ENCODE assay signal across 2 cellular contexts in genomic region chr18:48908916-48909315, GRCh38.
TF ChIP-seq lines count a peak whose summit lies in the region.

No MANE protein-coding gene starts in this region.

TF ChIP-seq in HEK293, 187 proteins besides CTCF, POLR2A, EP300 and RAD21 (continued from another document):
- TF ChIP-seq ZNF513 (tag by site-specific recombination; IDR thresholded peaks at IDR 0.05) (peak; percentile 97), ZNF26 (tag by site-specific recombination; IDR thresholded peaks at IDR 0.05) (no peak), ZNF391 (tag by site-specific recombination; IDR thresholded peaks at IDR 0.05; ENCODE audit: borderline replicate concordance, low read depth) (no peak), ZNF366 (tag by site-specific recombination; conservative IDR thresholded peaks at IDR 0.05) (peak; percentile 30; the same call in 1 of the 2 replicates), EGR2 (tag by site-specific recombination; IDR thresholded peaks at IDR 0.05; ENCODE audit: low read depth) (peak; percentile 64; the same call in 1 of the 2 replicates), ZFHX2 (tag by site-specific recombination; conservative IDR thresholded peaks at IDR 0.05) (peak; percentile 27; the same call in 1 of the 2 replicates)
TF ChIP-seq in HEK293: peak in this region for 4.

TF ChIP-seq in H1, 55 proteins besides CTCF, POLR2A, EP300 and RAD21 (continued from another document):
- TF ChIP-seq SP1 (IDR thresholded peaks at IDR 0.05; ENCODE audit: low read depth, low read length): no peak
- TF ChIP-seq SUZ12 (IDR thresholded peaks at IDR 0.05; ENCODE audit: low read length): no peak
- TF ChIP-seq BACH1 (IDR thresholded peaks at IDR 0.05; ENCODE audit: low read length): no peak
- TF ChIP-seq CBX5 (IDR thresholded peaks at IDR 0.05; ENCODE audit: low read depth, low read length): no peak
- no peak for TF ChIP-seq NANOG (IDR thresholded peaks at IDR 0.05; ENCODE audit: insufficient read depth, low read depth, low read length, poor library complexity, severe bottlenecking)
- no peak for TF ChIP-seq HDAC6 (IDR thresholded peaks at IDR 0.05; ENCODE audit: low read depth, low read length)
- no peak for TF ChIP-seq ATF2 (IDR thresholded peaks at IDR 0.05; ENCODE audit: low read length)
- TF ChIP-seq SRF (IDR thresholded peaks at IDR 0.05; ENCODE audit: low read depth, low read length): no peak
- no peak for TF ChIP-seq JUN (IDR thresholded peaks at IDR 0.05; ENCODE audit: low read depth, low read length)
- TF ChIP-seq KDM4A (IDR thresholded peaks at IDR 0.05; ENCODE audit: low read depth, low read length, severe bottlenecking): no peak
- TF ChIP-seq MAX (IDR thresholded peaks at IDR 0.05): no peak
- TF ChIP-seq TBP (IDR thresholded peaks at IDR 0.05; ENCODE audit: low read depth, low read length): no peak
- TF ChIP-seq TAF1 (IDR thresholded peaks at IDR 0.05; ENCODE audit: low read depth, low read length): no peak
- no peak for TF ChIP-seq BRCA1 (IDR thresholded peaks at IDR 0.05; ENCODE audit: low read depth, low read length)
- TF ChIP-seq E2F6 (IDR thresholded peaks at IDR 0.05): no peak
- TF ChIP-seq GTF2F1 (IDR thresholded peaks at IDR 0.05; ENCODE audit: borderline replicate concordance, low read depth, low read length): no peak
- no peak for TF ChIP-seq RXRA (IDR thresholded peaks at IDR 0.05; ENCODE audit: insufficient read depth, low read depth, low read length)
